ENCODE assay signal across 17 cellular contexts in the genomic region with DNA sequence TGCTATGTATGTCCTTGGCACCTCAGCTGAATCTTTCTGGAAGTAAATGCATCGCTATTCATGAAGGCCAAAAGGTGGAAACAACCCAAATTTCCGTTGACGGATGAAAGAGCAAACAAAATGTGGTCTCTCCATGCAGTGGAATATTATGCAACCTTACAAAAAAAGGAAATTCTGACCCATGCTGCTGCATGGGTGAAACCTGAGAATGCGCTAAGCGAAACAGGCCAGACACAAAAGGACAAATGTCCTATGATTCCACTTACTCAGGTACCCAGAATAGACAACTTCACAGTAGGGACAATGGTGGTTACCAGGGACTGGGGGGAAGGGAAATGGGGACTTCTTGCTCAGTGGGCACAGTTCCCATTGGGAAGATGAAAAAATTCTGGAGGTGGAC.
"Had no signal": no experiment of that assay in that cellular context is flagged by ENCODE, and none has a peak within 500 bp of the region (broad histone marks: within the 10 kb centered on the region; RNA-seq: fewer than 3 reads in every experiment).

No MANE protein-coding gene starts in this region.

- H3K4me3 Mint-ChIP-seq: activated CD4-positive, alpha-beta T cell treated with anti-CD3 and anti-CD28 coated beads, Interleukin-2, amount 10 ng/mL, durations not matched to agents 7 days and 5 days had no signal

- H3K27me3 ChIP-seq: spleen, tibial artery had no signal

- H3K36me3 Mint-ChIP-seq: activated naive CD8-positive, alpha-beta T cell had no signal

- DNase-seq: activated CD8-positive, alpha-beta memory T cell treated with anti-CD3 and anti-CD28 coated beads, Interleukin-2, amount 50 U/mL, for 4 hours; activated gamma-delta T cell; foreskin melanocyte; glutamatergic neuron; hypothalamus; left ventricle myocardium inferior; naive B cell; spleen; stimulated activated CD4-positive, alpha-beta T cell treated with anti-CD3 and anti-CD28 coated beads, Interleukin-4, amount 100 ng/mL, for 4 hours; T1000 had no signal

- H3K27ac ChIP-seq: left ventricle myocardium inferior, spleen, tibial artery had no signal

- H3K36me3 ChIP-seq: left ventricle myocardium inferior, spleen, tibial artery had no signal

- H3K9me3 ChIP-seq: left ventricle myocardium inferior, spleen, tibial artery had no signal

- H3K27me3 Mint-ChIP-seq: activated CD4-positive, alpha-beta T cell treated with anti-CD3 and anti-CD28 coated beads, Interleukin-2, amount 10 ng/mL, durations not matched to agents 7 days and 5 days; activated naive CD8-positive, alpha-beta T cell; naive B cell; T-cell had no signal

- H3K4me1 ChIP-seq: left ventricle myocardium inferior, tibial artery had no signal

- H3K27ac Mint-ChIP-seq: activated CD4-positive, alpha-beta T cell treated with anti-CD3 and anti-CD28 coated beads, Interleukin-2, amount 10 ng/mL, durations not matched to agents 7 days and 5 days; activated CD8-positive, alpha-beta T cell treated with anti-CD3 and anti-CD28 coated beads, Interleukin-2, amount 10 ng/mL, durations not matched to agents 7 days and 5 days; activated T-cell treated with anti-CD3 and anti-CD28 coated beads, Interleukin-2, amount 50 U/mL, for 72 hours; T-cell had no signal

- H3K4me3 ChIP-seq: left ventricle myocardium inferior, spleen, tibial artery had no signal

- ATAC-seq: SK-N-SH treated with all-trans-retinoic acid at 6 μM for 48 hours had no signal
